ENCODE assay signal across 10 cellular contexts in the genomic region with DNA sequence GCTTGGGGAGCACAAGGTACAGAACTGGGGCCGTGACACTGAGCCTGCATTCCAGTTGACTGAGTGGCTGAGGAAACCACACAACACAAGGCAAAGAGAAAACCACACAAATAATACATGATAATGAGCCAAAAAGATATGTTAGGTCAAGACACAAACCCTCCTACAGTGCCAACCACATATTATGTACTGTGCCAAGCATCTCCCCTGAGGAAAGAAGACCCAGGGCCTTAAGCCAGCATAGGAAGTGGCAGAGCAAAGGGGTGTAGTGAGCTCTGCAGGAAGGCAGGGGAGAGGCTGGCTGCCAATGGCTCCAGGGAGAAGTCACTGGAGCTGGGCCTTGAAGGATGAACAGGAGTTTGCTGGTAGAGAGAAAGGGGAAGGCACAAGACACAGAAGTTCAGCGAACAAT. TPM values are rescaled to one million over a fixed set of nuclear protein-coding genes. Genes with fewer than 3 reads are reported as not detected.
DNase-seq lines count a peak whose midpoint lies in the region; ATAC-seq and TF ChIP-seq lines count a peak whose summit lies in the region.
"Had no signal": no experiment of that assay in that cellular context is flagged by ENCODE, and none has a peak within 500 bp of the region (broad histone marks: within the 10 kb centered on the region; RNA-seq: fewer than 3 reads in every experiment).

No MANE protein-coding gene starts in this region.

- CTCF ChIA-PET in HEK293T (lab: Yijun Ruan, JAX) = no interaction called here

- no peaks in the 10 kb centered on the region for H3K27me3 Mint-ChIP-seq in stimulated activated naive CD8-positive, alpha-beta T cell treated with anti-CD3 and anti-CD28 coated beads, Interleukin-15, Interleukin-2, amounts not matched to agents 100 ng/mL and 50 ng/mL, for 24 hours

- no peaks in the 10 kb centered on the region for H3K9me3 Mint-ChIP-seq in stimulated activated naive CD8-positive, alpha-beta T cell treated with anti-CD3 and anti-CD28 coated beads, Interleukin-15, Interleukin-2, amounts not matched to agents 100 ng/mL and 50 ng/mL, for 24 hours

- no peaks in the 10 kb centered on the region for H3K36me3 Mint-ChIP-seq in stimulated activated naive CD8-positive, alpha-beta T cell treated with anti-CD3 and anti-CD28 coated beads, Interleukin-15, Interleukin-2, amounts not matched to agents 100 ng/mL and 50 ng/mL, for 24 hours (ENCODE audit: low read depth)

- TF ChIP-seq CTCF in fibroblast of mammary gland (conservative IDR thresholded peaks at IDR 0.05; ENCODE audit: control insufficient read depth, insufficient read depth, low read depth, low read length) = no peak

- no peak overlapping the region for H3K4me3 Mint-ChIP-seq in stimulated activated naive CD8-positive, alpha-beta T cell treated with anti-CD3 and anti-CD28 coated beads, Interleukin-15, Interleukin-2, amounts not matched to agents 100 ng/mL and 50 ng/mL, for 24 hours

- H3K4me3 ChIP-seq in fibroblast of mammary gland (ENCODE audit: control insufficient read depth, low read depth, low read length) = no peak overlapping the region

- no peak for DNase-seq in stimulated activated naive CD8-positive, alpha-beta T cell treated with anti-CD3 and anti-CD28 coated beads, Interleukin-15, Interleukin-2, amounts not matched to agents 100 U/mL and 50 U/mL, for 24 hours
- DNase-seq in T1000 (lab: John Stamatoyannopoulos, UW) (peak; percentile 67), fibroblast of mammary gland (ENCODE audit: low read depth) (peak; percentile 64), HEK293T (ENCODE audit: extremely low spot score) (no peak), ureter (ENCODE audit: low spot score) (no peak), COLO668 (lab: John Stamatoyannopoulos, UW; ENCODE audit: unreplicated experiment) (no peak)
- DNase-seq: activated naive CD4-positive, alpha-beta T cell; COR-L47 had no signal

- peak overlapping the region; percentile 72 for H3K27ac Mint-ChIP-seq in stimulated activated naive CD8-positive, alpha-beta T cell treated with anti-CD3 and anti-CD28 coated beads, Interleukin-15, Interleukin-2, amounts not matched to agents 100 ng/mL and 50 ng/mL, for 24 hours

- no peak for ATAC-seq in stimulated activated naive CD8-positive, alpha-beta T cell treated with anti-CD3 and anti-CD28 coated beads, Interleukin-15, Interleukin-2, amounts not matched to agents 100 U/mL and 50 U/mL, for 24 hours
- no peak for ATAC-seq in esophagus mucosa

- peaks cover 18% of the 10 kb centered on the region for H3K4me1 Mint-ChIP-seq in stimulated activated naive CD8-positive, alpha-beta T cell treated with anti-CD3 and anti-CD28 coated beads, Interleukin-15, Interleukin-2, amounts not matched to agents 100 ng/mL and 50 ng/mL, for 24 hours (ENCODE audit: low read depth)

- POLR2A ChIA-PET in HEK293T (lab: Yijun Ruan, JAX) = no interaction called here

TF ChIP-seq in HEK293T, 16 proteins besides CTCF, POLR2A, EP300 and RAD21:
- TF ChIP-seq ZNF384 (IDR thresholded peaks at IDR 0.05) (no peak), TARDBP (IDR thresholded peaks at IDR 0.05) (no peak), FOXM1 (IDR thresholded peaks at IDR 0.05; ENCODE audit: borderline replicate concordance) (no peak), NFRKB (IDR thresholded peaks at IDR 0.05) (no peak), L3MBTL2 (conservative IDR thresholded peaks at IDR 0.05) (no peak), FOXK2 (IDR thresholded peaks at IDR 0.05) (no peak), SP1 (IDR thresholded peaks at IDR 0.05) (no peak), HDGF (IDR thresholded peaks at IDR 0.05; ENCODE audit: borderline replicate concordance) (no peak), SUZ12 (IDR thresholded peaks at IDR 0.05) (no peak), BHLHE40 (IDR thresholded peaks at IDR 0.05; ENCODE audit: borderline replicate concordance) (no peak), ARNT (IDR thresholded peaks at IDR 0.05) (no peak), FOXA1 (IDR thresholded peaks at IDR 0.05) (no peak), LEF1 (IDR thresholded peaks at IDR 0.05; ENCODE audit: borderline replicate concordance) (no peak), CTBP1 (IDR thresholded peaks at IDR 0.05; ENCODE audit: borderline replicate concordance) (no peak), ELF4 (IDR thresholded peaks at IDR 0.05) (no peak)
- TF ChIP-seq, protein P1, sequence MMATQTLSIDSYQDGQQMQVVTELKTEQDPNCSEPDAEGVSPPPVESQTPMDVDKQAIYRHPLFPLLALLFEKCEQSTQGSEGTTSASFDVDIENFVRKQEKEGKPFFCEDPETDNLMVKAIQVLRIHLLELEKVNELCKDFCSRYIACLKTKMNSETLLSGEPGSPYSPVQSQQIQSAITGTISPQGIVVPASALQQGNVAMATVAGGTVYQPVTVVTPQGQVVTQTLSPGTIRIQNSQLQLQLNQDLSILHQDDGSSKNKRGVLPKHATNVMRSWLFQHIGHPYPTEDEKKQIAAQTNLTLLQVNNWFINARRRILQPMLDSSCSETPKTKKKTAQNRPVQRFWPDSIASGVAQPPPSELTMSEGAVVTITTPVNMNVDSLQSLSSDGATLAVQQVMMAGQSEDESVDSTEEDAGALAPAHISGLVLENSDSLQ (IDR thresholded peaks at IDR 0.05) = no peak

RNA-seq across cellular contexts. Expression of gene CTNNBIP1, which starts 28.2 kb away (rescaled TPM):
- total RNA-seq in esophagus mucosa (175 TPM), ureter (28.4 TPM)

RNA-seq across cellular contexts. Expression of gene CLSTN1, which starts 58.1 kb away (rescaled TPM):
- total RNA-seq in esophagus mucosa (121 TPM), ureter (75.0 TPM)

Comparison
In these comparisons a context has a peak if more than half of its experiments do, and no peak if none do; other contexts are left out.
1. DNase-seq: peak in T1000 (single experiment) and fibroblast of mammary gland (single experiment); none in stimulated activated naive CD8-positive, alpha-beta T cell treated with anti-CD3 and anti-CD28 coated beads, Interleukin-15, Interleukin-2, amounts not matched to agents 100 U/mL and 50 U/mL, for 24 hours (single experiment), HEK293T (single experiment), ureter (single experiment) and COLO668 (single experiment).